In genomic region chr15:79292011-79292410, GRCh38 we compare ENCODE assay signal across 8 cellular contexts. TPM values are rescaled to one million over a fixed set of nuclear protein-coding genes. Genes with fewer than 3 reads are reported as not detected.
"Had no signal": no experiment of that assay in that cellular context is flagged by ENCODE, and none has a peak within 500 bp of the region (broad histone marks: within the 10 kb centered on the region; RNA-seq: fewer than 3 reads in every experiment).

No MANE protein-coding gene starts in this region.

- H3K9me3 Mint-ChIP-seq: GM23338, H9 had no signal

- ATAC-seq: GM23338, K562 had no signal

- H3K4me3 Mint-ChIP-seq: GM23338, H9 had no signal

- H3K4me1 Mint-ChIP-seq: GM23338, H9 had no signal

- DNase-seq: H9, HCEC 1CT, IMR-90, KG1 had no signal

- H3K27ac Mint-ChIP-seq: GM23338, H9 had no signal

RNA-seq across cellular contexts. Expression of gene ANKRD34C, which starts 9.5 kb away (rescaled TPM):
- total RNA-seq: GM23338, H1, H9, HT-29, IMR-90, K562 had no signal
